Comparison of ENCODE assay signal across 8 cellular contexts in genomic region chr15:92158426-92158825, GRCh38.
DNase-seq lines count a peak whose midpoint lies in the region; ATAC-seq and TF ChIP-seq lines count a peak whose summit lies in the region.

No MANE protein-coding gene starts in this region.

- ATAC-seq in GM18907 (IDR thresholded peaks at IDR 0.05; ENCODE audit: unreplicated experiment) = peak; percentile 41
- peak; percentile 41 for ATAC-seq in HG03442 (IDR thresholded peaks at IDR 0.05; ENCODE audit: unreplicated experiment)
- ATAC-seq in omental fat pad (ENCODE audit: low FRiP score) = no peak
- no peak for ATAC-seq in GM19035 (IDR thresholded peaks at IDR 0.05; ENCODE audit: unreplicated experiment)

- H3K36me3 Mint-ChIP-seq in activated naive CD4-positive, alpha-beta T cell treated with anti-CD3 and anti-CD28 coated beads, Interleukin-2, amount 10 ng/mL, durations not matched to agents 7 days and 5 days = peaks cover 29% of the 10 kb centered on the region

- no peak overlapping the region for H3K4me3 Mint-ChIP-seq in activated naive CD4-positive, alpha-beta T cell treated with anti-CD3 and anti-CD28 coated beads, Interleukin-2, amount 10 ng/mL, durations not matched to agents 7 days and 5 days

- H3K4me1 Mint-ChIP-seq in activated naive CD4-positive, alpha-beta T cell treated with anti-CD3 and anti-CD28 coated beads, Interleukin-2, amount 10 ng/mL, durations not matched to agents 7 days and 5 days = peaks cover 16% of the 10 kb centered on the region

- DNase-seq in activated naive CD4-positive, alpha-beta T cell treated with anti-CD3 and anti-CD28 coated beads, Interleukin-2, amount 10 ng/mL, durations not matched to agents 7 days and 5 days = peak; percentile 36
- peak; percentile 57 for DNase-seq in stimulated activated CD4-positive, alpha-beta T cell treated with anti-CD3 and anti-CD28 coated beads, Interleukin-1b, Interleukin-23, amount 100 ng/mL, for 48 hours
- DNase-seq in NCI-H1694 treated with DMSO at 0.1 percent for 48 hours (lab: John Stamatoyannopoulos, UW) (no peak), GM13976 (ENCODE audit: low spot score) (no peak), omental fat pad (ENCODE audit: low spot score) (no peak)

- H3K27me3 Mint-ChIP-seq in activated naive CD4-positive, alpha-beta T cell treated with anti-CD3 and anti-CD28 coated beads, Interleukin-2, amount 10 ng/mL, durations not matched to agents 7 days and 5 days = no peaks in the 10 kb centered on the region

- CTCF ChIA-PET in activated naive CD4-positive, alpha-beta T cell treated with anti-CD3 and anti-CD28 coated beads, Interleukin-2, amount 10 ng/mL, durations not matched to agents 7 days and 5 days (lab: Charles Lee) = no interaction called here

- in situ Hi-C loops in GM13976 (cut with MboI; ENCODE audit: low sequenced_read_pairs, unreplicated experiment) = no loop called here

- TF ChIP-seq CTCF in GM13976 (IDR thresholded peaks at IDR 0.05; ENCODE audit: borderline replicate concordance, control extremely low read depth, extremely low read depth, insufficient read depth, missing control alignments) (no peak), omental fat pad (IDR thresholded peaks at IDR 0.05) (no peak)

- no peaks in the 10 kb centered on the region for H3K9me3 Mint-ChIP-seq in activated naive CD4-positive, alpha-beta T cell treated with anti-CD3 and anti-CD28 coated beads, Interleukin-2, amount 10 ng/mL, durations not matched to agents 7 days and 5 days

- H3K27ac Mint-ChIP-seq in activated naive CD4-positive, alpha-beta T cell treated with anti-CD3 and anti-CD28 coated beads, Interleukin-2, amount 10 ng/mL, durations not matched to agents 7 days and 5 days = no peak overlapping the region

Comparison
In these comparisons a context has a peak if more than half of its experiments do, and no peak if none do; other contexts are left out.
1. ATAC-seq: peak in GM18907 (single experiment) and HG03442 (single experiment); none in omental fat pad (single experiment) and GM19035 (single experiment).
2. DNase-seq: peak in activated naive CD4-positive, alpha-beta T cell treated with anti-CD3 and anti-CD28 coated beads, Interleukin-2, amount 10 ng/mL, durations not matched to agents 7 days and 5 days (single experiment) and stimulated activated CD4-positive, alpha-beta T cell treated with anti-CD3 and anti-CD28 coated beads, Interleukin-1b, Interleukin-23, amount 100 ng/mL, for 48 hours (single experiment); none in NCI-H1694 treated with DMSO at 0.1 percent for 48 hours (single experiment), GM13976 (single experiment) and omental fat pad (single experiment).